Comparison of ENCODE assay signal across 17 cellular contexts in genomic region chr9:137531099-137531765, GRCh38. TPM values are rescaled to one million over a fixed set of nuclear protein-coding genes. Genes with fewer than 3 reads are reported as not detected.
DNase-seq lines count a peak whose midpoint lies in the region; TF ChIP-seq lines count a peak whose summit lies in the region.
"Had no signal": no experiment of that assay in that cellular context is flagged by ENCODE, and none has a peak within 500 bp of the region (broad histone marks: within the 10 kb centered on the region; RNA-seq: fewer than 3 reads in every experiment).

No MANE protein-coding gene starts in this region.

- H3K36me3 ChIP-seq in H7 (replicated peaks; ENCODE audit: control insufficient read depth, insufficient read depth, low read length) (no peaks in the 10 kb centered on the region), thyroid gland (no peaks in the 10 kb centered on the region)
- H3K36me3 ChIP-seq in effector memory CD4-positive, alpha-beta T cell (ENCODE audit: control insufficient read depth, insufficient read depth, low read length): no peaks in the 10 kb centered on the region
- H3K36me3 ChIP-seq: lower lobe of right lung, right atrium auricular region had no signal

- peaks cover 3% of the 10 kb centered on the region for H3K4me1 ChIP-seq in effector memory CD4-positive, alpha-beta T cell (ENCODE audit: control insufficient read depth, insufficient read depth, low read length, poor library complexity, severe bottlenecking)
- peaks cover 0 to 10% of the 10 kb centered on the region in 2 donors for H3K4me1 ChIP-seq in thyroid gland

- H3K27me3 ChIP-seq in H7 (ENCODE audit: control insufficient read depth, insufficient read depth, low read length) (no peaks in the 10 kb centered on the region), dorsolateral prefrontal cortex (no peaks in the 10 kb centered on the region), thyroid gland (no peaks in the 10 kb centered on the region)
- H3K27me3 ChIP-seq in effector memory CD4-positive, alpha-beta T cell (replicated peaks; ENCODE audit: control insufficient read depth, insufficient read depth, low read length, poor library complexity, severe bottlenecking): no peaks in the 10 kb centered on the region
- H3K27me3 ChIP-seq: right atrium auricular region had no signal

- H3K9me3 ChIP-seq in effector memory CD4-positive, alpha-beta T cell (ENCODE audit: control insufficient read depth, low read length): no peaks in the 10 kb centered on the region
- no peaks in the 10 kb centered on the region for H3K9me3 ChIP-seq in thyroid gland
- H3K9me3 ChIP-seq: lower lobe of right lung, right atrium auricular region had no signal

- TF ChIP-seq CTCF in dorsolateral prefrontal cortex (IDR thresholded peaks at IDR 0.05 in 54 of 56, conservative IDR thresholded peaks at IDR 0.05 in 2 of 56; ENCODE audit: low read depth in 1 of 56, partially characterized antibody in 56 of 56): no peak
- no peak for TF ChIP-seq CTCF in thyroid gland (IDR thresholded peaks at IDR 0.05)

- H3K27ac ChIP-seq in dorsolateral prefrontal cortex (peak overlapping the region in 38 of 59 donors; percentile 1 to 76 (median 51)), thyroid gland (no peak overlapping the region)
- no peak overlapping the region for H3K27ac ChIP-seq in effector memory CD4-positive, alpha-beta T cell (ENCODE audit: insufficient read depth, low read length, poor library complexity, severe bottlenecking)
- H3K27ac ChIP-seq: coronary artery, lower lobe of right lung, right atrium auricular region had no signal

- H3K4me3 ChIP-seq in H7 (ENCODE audit: insufficient read depth, low read depth, low read length) (no peak overlapping the region), dorsolateral prefrontal cortex (no peak overlapping the region), thyroid gland (replicated peaks in 1 of 3) (no peak overlapping the region)
- no peak overlapping the region for H3K4me3 ChIP-seq in effector memory CD4-positive, alpha-beta T cell (ENCODE audit: insufficient read depth, low read depth, low read length, poor library complexity, severe bottlenecking)
- H3K4me3 ChIP-seq: coronary artery, lower lobe of right lung, right atrium auricular region had no signal

- TF ChIP-seq POLR2A in thyroid gland (IDR thresholded peaks at IDR 0.05): no peak

- whole genome bisulfite sequencing in thyroid gland, 2 donors: 73 to 79% methylated on average over 17 of the region's 17 CpGs

- intact Hi-C loops in dorsolateral prefrontal cortex (cut with DNase I): no loop called here
- intact Hi-C loops in thyroid gland (cut with DNase I): no loop called here

- DNase-seq in H7 (peak; percentile 32), dorsolateral prefrontal cortex (peak in 3 of 10 donors; percentile 45 to 66 (median 50)), putamen (ENCODE audit: low spot score) (peak; percentile 82), H4 (ENCODE audit: low spot score) (no peak), thyroid gland (no peak)
- DNase-seq in effector memory CD4-positive, alpha-beta T cell: no peak
- DNase-seq: activated CD4-positive, alpha-beta T cell treated with anti-CD3 and anti-CD28 coated beads for 36 hours; CD4-positive, alpha-beta T cell; GF-D8; islet precursor cell; lower lobe of right lung; NCI-H1105 treated with DMSO at 0.1 percent for 48 hours; NCI-H2081; SHP77; stimulated activated CD4-positive, alpha-beta T cell treated with anti-CD3 and anti-CD28 coated beads, Interleukin-15, amount 100 ng/mL, for 24 hours had no signal

RNA-seq across cellular contexts. Expression of gene PNPLA7, which starts 19.0 kb away (rescaled TPM):
- 0.07 and 0.14 TPM in 2 replicates for total RNA-seq in H7 (2014; rRNA removed; shearing (Covaris generic))
- total RNA-seq in dorsolateral prefrontal cortex (10 to 100 TPM; 13.3 to 53.7 (median 30.5) TPM), thyroid gland (10 to 100 TPM; 10.1 to 23.6 (median 11.6) TPM)
- 0.14 TPM in 1 of 2 replicates, not detected in the other for total RNA-seq in H4 (2014; rRNA removed; shearing (Covaris generic))

RNA-seq across cellular contexts. Expression of gene MRPL41, which starts 20.4 kb away (rescaled TPM):
- total RNA-seq in H7 (2014; rRNA removed; shearing (Covaris generic)): 74.5 and 78.8 TPM in 2 replicates
- total RNA-seq in dorsolateral prefrontal cortex: 100 to 1,000 TPM in 88 of 120 experiments, 10 to 100 TPM in 32; 66.9 to 190 (median 109) TPM
- 52.4 and 66.7 TPM in 2 replicates for total RNA-seq in H4 (2014; rRNA removed; shearing (Covaris generic))
- total RNA-seq in thyroid gland: 10 to 100 TPM; 24.5 to 67.2 (median 47.7) TPM

RNA-seq across cellular contexts. Expression of gene DPH7, which starts 47.5 kb away (rescaled TPM):
- total RNA-seq in H7 (2014; rRNA removed; shearing (Covaris generic)): 41.8 and 49.1 TPM in 2 replicates
- 10 to 100 TPM; 29.0 to 72.8 (median 45.7) TPM for total RNA-seq in dorsolateral prefrontal cortex
- total RNA-seq in H4 (2014; rRNA removed; shearing (Covaris generic)): 15.3 and 16.1 TPM in 2 replicates
- total RNA-seq in thyroid gland: 10 to 100 TPM; 20.8 to 47.4 (median 34.1) TPM

RNA-seq across cellular contexts. Expression of gene ZMYND19, which starts 59.1 kb away (rescaled TPM):
- total RNA-seq in H7 (2014; rRNA removed; shearing (Covaris generic)): 66.3 and 92.1 TPM in 2 replicates
- 10 to 100 TPM; 13.5 to 30.5 (median 23.8) TPM for total RNA-seq in dorsolateral prefrontal cortex
- total RNA-seq in H4 (2014; rRNA removed; shearing (Covaris generic)): 21.3 and 26.8 TPM in 2 replicates
- 10 to 100 TPM in 1 of 4 donors, 1 to 10 TPM in 3; 8.7 to 14.3 (median 9.5) TPM for total RNA-seq in thyroid gland

Comparison
In these comparisons a context has a peak if more than half of its experiments do, and no peak if none do; other contexts are left out.
1. DNase-seq: peak in H7 (single experiment) and putamen (single experiment); none in H4 (single experiment), effector memory CD4-positive, alpha-beta T cell (0 of 3) and thyroid gland (0 of 2).
2. H3K27ac ChIP-seq: peak in dorsolateral prefrontal cortex (38 of 59); none in effector memory CD4-positive, alpha-beta T cell (single experiment) and thyroid gland (0 of 3).